In genomic region chr19:2302319-2303208, GRCh38 we compare ENCODE assay signal across 1 cellular context.
A peak's percentile ranks its signal among the peaks of the same experiment; 100 is the strongest.
TF ChIP-seq lines count a peak whose summit lies in the region.

No MANE protein-coding gene starts in this region.

TF ChIP-seq in H1, 55 proteins besides CTCF, POLR2A, EP300 and RAD21:
- peak; percentile 57 for TF ChIP-seq MAX (IDR thresholded peaks at IDR 0.05)
- no peak for TF ChIP-seq TCF12 (IDR thresholded peaks at IDR 0.05; ENCODE audit: low read depth, low read length)
- TF ChIP-seq RBBP5 (IDR thresholded peaks at IDR 0.05; ENCODE audit: borderline replicate concordance, low read depth, low read length), result 0 out of 2 replicates have a peak, but pooled peaks have one; percentile 35
- TF ChIP-seq JUND (IDR thresholded peaks at IDR 0.05; ENCODE audit: low read length), result peak; percentile 87
- peak; percentile 70 for TF ChIP-seq CREB1 (IDR thresholded peaks at IDR 0.05)
- TF ChIP-seq ATF2 (IDR thresholded peaks at IDR 0.05; ENCODE audit: low read length), result no peak
- TF ChIP-seq BCL11A (IDR thresholded peaks at IDR 0.05; ENCODE audit: low read depth in 2 of 2, low read length in 2 of 2), result no peak
- TF ChIP-seq SIN3A (conservative IDR thresholded peaks at IDR 0.05 in 1 of 2, IDR thresholded peaks at IDR 0.05 in 1 of 2; ENCODE audit: low read depth in 1 of 2, low read length in 2 of 2), result peak in 1 of 2 experiments; percentile 42; a peak in 1 of 4 replicates
- TF ChIP-seq CEBPB (IDR thresholded peaks at IDR 0.05; ENCODE audit: low read depth, low read length), result no peak
- TF ChIP-seq EZH2 (IDR thresholded peaks at IDR 0.05; ENCODE audit: low read depth, low read length, severe bottlenecking), result no peak
- TF ChIP-seq SUZ12 (IDR thresholded peaks at IDR 0.05; ENCODE audit: low read length), result no peak
- no peak for TF ChIP-seq SRF (IDR thresholded peaks at IDR 0.05; ENCODE audit: low read depth, low read length)
- no peak for TF ChIP-seq ASH2L (IDR thresholded peaks at IDR 0.05; ENCODE audit: low read length)
- TF ChIP-seq CHD2 (IDR thresholded peaks at IDR 0.05; ENCODE audit: low read length), result no peak
- no peak for TF ChIP-seq CTBP2 (IDR thresholded peaks at IDR 0.05; ENCODE audit: borderline replicate concordance, insufficient read depth, insufficient read length, low read length)
- TF ChIP-seq JUN (IDR thresholded peaks at IDR 0.05; ENCODE audit: low read depth, low read length), result no peak; the same call in 1 of the 2 replicates
- TF ChIP-seq SIX5 (IDR thresholded peaks at IDR 0.05; ENCODE audit: low read depth, low read length), result no peak
- no peak for TF ChIP-seq SAP30 (IDR thresholded peaks at IDR 0.05; ENCODE audit: insufficient read depth, insufficient replicate concordance, low read length)
- no peak for TF ChIP-seq MAFK (IDR thresholded peaks at IDR 0.05; ENCODE audit: low read depth, low read length)
- TF ChIP-seq RXRA (IDR thresholded peaks at IDR 0.05; ENCODE audit: insufficient read depth, low read depth, low read length), result no peak
